Comparison of ENCODE assay signal across 11 cellular contexts in genomic region chr5:35736280-35736679, GRCh38.
DNase-seq lines count a peak whose midpoint lies in the region; ATAC-seq and TF ChIP-seq lines count a peak whose summit lies in the region.
"Had no signal": no experiment of that assay in that cellular context is flagged by ENCODE, and none has a peak within 500 bp of the region (broad histone marks: within the 10 kb centered on the region; RNA-seq: fewer than 3 reads in every experiment).

No MANE protein-coding gene starts in this region.

- H3K27me3 Mint-ChIP-seq in activated B cell treated with CpG ODN at 0.5 μM for 24 hours = no peaks in the 10 kb centered on the region
- H3K27me3 Mint-ChIP-seq in stimulated activated naive CD8-positive, alpha-beta T cell treated with anti-CD3 and anti-CD28 coated beads, Interleukin-15, Interleukin-2, amounts not matched to agents 100 ng/mL and 50 ng/mL, for 24 hours = no peaks in the 10 kb centered on the region
- H3K27me3 Mint-ChIP-seq: IgD-negative memory B cell had no signal

- no peak overlapping the region for H3K4me3 Mint-ChIP-seq in activated B cell treated with CpG ODN at 0.5 μM for 24 hours
- peak overlapping the region; percentile 8 for H3K4me3 Mint-ChIP-seq in stimulated activated naive CD8-positive, alpha-beta T cell treated with anti-CD3 and anti-CD28 coated beads, Interleukin-15, Interleukin-2, amounts not matched to agents 100 ng/mL and 50 ng/mL, for 24 hours
- H3K4me3 Mint-ChIP-seq: IgD-negative memory B cell had no signal

- no peak overlapping the region for H3K27ac Mint-ChIP-seq in activated B cell treated with CpG ODN at 0.5 μM for 24 hours
- peak overlapping the region; percentile 91 for H3K27ac Mint-ChIP-seq in stimulated activated naive CD8-positive, alpha-beta T cell treated with anti-CD3 and anti-CD28 coated beads, Interleukin-15, Interleukin-2, amounts not matched to agents 100 ng/mL and 50 ng/mL, for 24 hours
- H3K27ac Mint-ChIP-seq: IgD-negative memory B cell had no signal

- no peaks in the 10 kb centered on the region for H3K36me3 Mint-ChIP-seq in activated B cell treated with CpG ODN at 0.5 μM for 24 hours (ENCODE audit: low read depth)
- no peaks in the 10 kb centered on the region for H3K36me3 Mint-ChIP-seq in stimulated activated naive CD8-positive, alpha-beta T cell treated with anti-CD3 and anti-CD28 coated beads, Interleukin-15, Interleukin-2, amounts not matched to agents 100 ng/mL and 50 ng/mL, for 24 hours (ENCODE audit: low read depth)

- intact Hi-C loops in activated B cell treated with CpG ODN at 0.5 μM for 24 hours (cut with micrococcal nuclease) = no loop called here

- TF ChIP-seq CTCF in activated B cell treated with CpG ODN at 0.5 μM for 24 hours (IDR thresholded peaks at IDR 0.05) = no peak

- peaks cover 13% of the 10 kb centered on the region for H3K9me3 Mint-ChIP-seq in activated B cell treated with CpG ODN at 0.5 μM for 24 hours
- peaks cover 21% of the 10 kb centered on the region for H3K9me3 Mint-ChIP-seq in stimulated activated naive CD8-positive, alpha-beta T cell treated with anti-CD3 and anti-CD28 coated beads, Interleukin-15, Interleukin-2, amounts not matched to agents 100 ng/mL and 50 ng/mL, for 24 hours

- ATAC-seq in activated B cell treated with CpG ODN at 0.5 μM for 24 hours (ENCODE audit: low read depth) (peak; percentile 73), GM18858 (IDR thresholded peaks at IDR 0.05; ENCODE audit: unreplicated experiment) (no peak)

- POLR2A ChIA-PET in activated B cell treated with CpG ODN at 0.5 μM for 24 hours (lab: Charles Lee) = no interaction called here

- CTCF ChIA-PET in activated B cell treated with CpG ODN at 0.5 μM for 24 hours (lab: Charles Lee) = no interaction called here

- DNase-seq in activated T-cell treated with anti-CD3 and anti-CD28 coated beads for 48 hours (ENCODE audit: low read depth) = peak; percentile 21
- no peak for DNase-seq in activated T-cell treated with anti-CD3 and anti-CD28 coated beads for 4 hours
- no peak for DNase-seq in activated B cell treated with CpG ODN at 0.5 μM for 24 hours
- peak; percentile 58 for DNase-seq in renal cortical epithelial cell (ENCODE audit: low read depth)
- DNase-seq in NCI-H1092 (lab: John Stamatoyannopoulos, UW) = no peak
- DNase-seq in H4 (ENCODE audit: low spot score) = no peak
- DNase-seq: effector CD4-positive, alpha-beta T cell; SK-N-SH had no signal

- H3K4me1 Mint-ChIP-seq in activated B cell treated with CpG ODN at 0.5 μM for 24 hours = peaks cover 2% of the 10 kb centered on the region
- H3K4me1 Mint-ChIP-seq in stimulated activated naive CD8-positive, alpha-beta T cell treated with anti-CD3 and anti-CD28 coated beads, Interleukin-15, Interleukin-2, amounts not matched to agents 100 ng/mL and 50 ng/mL, for 24 hours (ENCODE audit: low read depth) = peaks cover 37% of the 10 kb centered on the region
- H3K4me1 Mint-ChIP-seq: IgD-negative memory B cell had no signal

Comparison
In these comparisons a context has a peak if more than half of its experiments do, and no peak if none do; other contexts are left out.
1. DNase-seq: peak in activated T-cell treated with anti-CD3 and anti-CD28 coated beads for 48 hours (single experiment) and renal cortical epithelial cell (single experiment); none in activated T-cell treated with anti-CD3 and anti-CD28 coated beads for 4 hours (single experiment), activated B cell treated with CpG ODN at 0.5 μM for 24 hours (single experiment), NCI-H1092 (single experiment) and H4 (single experiment).